ENCODE assay signal across 20 cellular contexts in the genomic region with DNA sequence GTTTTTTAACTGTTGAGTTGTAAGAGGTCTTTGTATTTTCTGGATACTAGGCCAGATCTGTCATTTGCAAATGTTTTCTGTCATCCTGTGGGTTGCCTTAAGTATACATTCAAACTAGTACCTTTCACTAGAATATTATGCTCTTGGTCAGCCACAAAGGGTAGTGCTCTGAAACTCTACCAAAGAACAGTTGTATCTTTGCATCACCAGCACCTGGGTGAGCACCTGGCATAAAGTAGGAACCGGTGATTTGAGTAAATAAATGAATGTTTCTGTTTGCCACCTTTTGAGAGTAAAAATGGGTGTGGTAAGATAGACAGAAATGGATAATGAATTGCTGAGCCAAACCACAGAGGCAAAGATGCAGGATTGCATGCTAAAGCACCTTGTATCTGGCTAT.
DNase-seq lines count a peak whose midpoint lies in the region; ATAC-seq and TF ChIP-seq lines count a peak whose summit lies in the region.
"Had no signal": no experiment of that assay in that cellular context is flagged by ENCODE, and none has a peak within 500 bp of the region (broad histone marks: within the 10 kb centered on the region; RNA-seq: fewer than 3 reads in every experiment).

No MANE protein-coding gene starts in this region.

- peaks cover 97% of the 10 kb centered on the region for H3K79me2 ChIP-seq in Karpas-422 (ENCODE audit: low read length)

- peak overlapping the region; percentile 29; the same call in 1 of the 2 replicates for H3K27ac ChIP-seq in Karpas-422 (ENCODE audit: low read length)
- H3K27ac ChIP-seq in substantia nigra (ENCODE audit: low read depth, low read length, poor library complexity, severe bottlenecking) = no peak overlapping the region
- H3K27ac ChIP-seq: BLaER1 treated with 17β-estradiol and CSF1 and Interleukin-3, amounts not matched to agents 10 nM and 100 nM had no signal

- H3K9me3 Mint-ChIP-seq in activated T-helper 17 cell treated with anti-CD3 and anti-CD28 coated beads, Interleukin-2, amount 50 U/mL, for 72 hours = no peaks in the 10 kb centered on the region
- H3K9me3 Mint-ChIP-seq: CD8-positive, alpha-beta T cell had no signal

- peaks cover 37% of the 10 kb centered on the region for H4K20me1 ChIP-seq in Karpas-422 (ENCODE audit: insufficient read depth, low read depth, low read length)

- no peaks in the 10 kb centered on the region for H3K27me3 ChIP-seq in Karpas-422 (ENCODE audit: low read length)
- H3K27me3 ChIP-seq: BLaER1 treated with 17β-estradiol and CSF1 and Interleukin-3, amounts not matched to agents 10 nM and 100 nM had no signal

- intact Hi-C loops in mucosa of descending colon (cut with DNase I, micrococcal nuclease) = loop anchor here in 1 of 2 donors (10.0 kb wide), 1 partner anchor 97 kb away; a partner anchor contains a TSS

- H3K9me2 ChIP-seq in Karpas-422 (replicated peaks; ENCODE audit: insufficient read depth, low read length) = no peaks in the 10 kb centered on the region

- DNase-seq in Karpas-422 = no peak
- DNase-seq in NCI-H69 (lab: John Stamatoyannopoulos, UW) = peak; percentile 32
- DNase-seq in mucosa of descending colon = no peak
- no peak for DNase-seq in substantia nigra (lab: John Stamatoyannopoulos, UW)
- no peak for DNase-seq in NCI-H187 (lab: John Stamatoyannopoulos, UW)
- DNase-seq: CD8-positive, alpha-beta T cell; DMS53; EL; KG1; NCI-H1048; NCI-H1694; NCI-H2107; NCI-H524; OCI-M1; SIG-M5 had no signal

- H3K27ac Mint-ChIP-seq in activated T-helper 17 cell treated with anti-CD3 and anti-CD28 coated beads, Interleukin-2, amount 50 U/mL, for 72 hours = no peak overlapping the region
- H3K27ac Mint-ChIP-seq: CD8-positive, alpha-beta T cell had no signal

- H3K4me3 ChIP-seq in Karpas-422 (ENCODE audit: low read length) (no peak overlapping the region), mucosa of descending colon (no peak overlapping the region)
- H3K4me3 ChIP-seq: BLaER1 treated with 17β-estradiol and CSF1 and Interleukin-3, amounts not matched to agents 10 nM and 100 nM; GM12878 had no signal

- H3K4me3 Mint-ChIP-seq in activated T-helper 17 cell treated with anti-CD3 and anti-CD28 coated beads, Interleukin-2, amount 50 U/mL, for 72 hours = no peak overlapping the region
- H3K4me3 Mint-ChIP-seq: CD8-positive, alpha-beta T cell had no signal

- no peak overlapping the region for H2AFZ ChIP-seq in Karpas-422 (ENCODE audit: low read length)

- ATAC-seq in activated T-helper 17 cell treated with anti-CD3 and anti-CD28 coated beads, Interleukin-2, amount 50 U/mL, for 72 hours (replicated peaks) = peak; percentile 29
- ATAC-seq in mucosa of descending colon (peak; percentile 11), GM19397 (IDR thresholded peaks at IDR 0.05; ENCODE audit: unreplicated experiment) (no peak)
- ATAC-seq: CD8-positive, alpha-beta T cell; GM12878; HepG2 had no signal

- no peaks in the 10 kb centered on the region for H3K36me3 Mint-ChIP-seq in activated T-helper 17 cell treated with anti-CD3 and anti-CD28 coated beads, Interleukin-2, amount 50 U/mL, for 72 hours (ENCODE audit: low read depth)
- H3K36me3 Mint-ChIP-seq: CD8-positive, alpha-beta T cell had no signal

- no peak overlapping the region for H3K4me2 ChIP-seq in Karpas-422 (ENCODE audit: low read depth, low read length, poor library complexity, severe bottlenecking)

- TF ChIP-seq CTCF in mucosa of descending colon (IDR thresholded peaks at IDR 0.05) = no peak

- no peak overlapping the region for H3K9ac ChIP-seq in Karpas-422 (ENCODE audit: low read length)
- H3K9ac ChIP-seq: BLaER1 treated with 17β-estradiol and CSF1 and Interleukin-3, amounts not matched to agents 10 nM and 100 nM had no signal

- H3K36me3 ChIP-seq in Karpas-422 (ENCODE audit: insufficient read depth, low read length) (no peaks in the 10 kb centered on the region), mucosa of descending colon (ENCODE audit: low read depth) (no peaks in the 10 kb centered on the region)
- H3K36me3 ChIP-seq: BLaER1 treated with 17β-estradiol and CSF1 and Interleukin-3, amounts not matched to agents 10 nM and 100 nM had no signal

- H3K27me3 Mint-ChIP-seq in activated T-helper 17 cell treated with anti-CD3 and anti-CD28 coated beads, Interleukin-2, amount 50 U/mL, for 72 hours = no peaks in the 10 kb centered on the region

- peaks cover 55% of the 10 kb centered on the region for H3K4me1 ChIP-seq in Karpas-422 (ENCODE audit: low read length)
- H3K4me1 ChIP-seq in mucosa of descending colon (ENCODE audit: low read depth) = peaks cover 23% of the 10 kb centered on the region

- H3K9me3 ChIP-seq in Karpas-422 (ENCODE audit: low read length) = no peaks in the 10 kb centered on the region
- H3K9me3 ChIP-seq in mucosa of descending colon = no peaks in the 10 kb centered on the region
- H3K9me3 ChIP-seq: BLaER1 treated with 17β-estradiol and CSF1 and Interleukin-3, amounts not matched to agents 10 nM and 100 nM had no signal

- peaks cover 51% of the 10 kb centered on the region for H3K4me1 Mint-ChIP-seq in activated T-helper 17 cell treated with anti-CD3 and anti-CD28 coated beads, Interleukin-2, amount 50 U/mL, for 72 hours
